In genomic region chr20:3796477-3797225, GRCh38 we compare ENCODE assay signal across 8 cellular contexts. TPM values are rescaled to one million over a fixed set of nuclear protein-coding genes. Genes with fewer than 3 reads are reported as not detected.
A peak's percentile ranks its signal among the peaks of the same experiment; 100 is the strongest.
DNase-seq lines count a peak whose midpoint lies in the region; ATAC-seq and TF ChIP-seq lines count a peak whose summit lies in the region.

No MANE protein-coding gene starts in this region.

- peak overlapping the region; percentile 98 for H3K27ac ChIP-seq in colonic mucosa

- no peaks in the 10 kb centered on the region for H3K27me3 Mint-ChIP-seq in natural killer cell treated with Interleukin-12 subunit alpha and Interleukin-12 subunit beta and Interleukin-15 and Interleukin-18, amount 100 ng/mL, for 72 hours

- no peaks in the 10 kb centered on the region for H3K9me3 Mint-ChIP-seq in natural killer cell treated with Interleukin-12 subunit alpha and Interleukin-12 subunit beta and Interleukin-15 and Interleukin-18, amount 100 ng/mL, for 72 hours

- H3K36me3 Mint-ChIP-seq in natural killer cell treated with Interleukin-12 subunit alpha and Interleukin-12 subunit beta and Interleukin-15 and Interleukin-18, amount 100 ng/mL, for 72 hours = no peaks in the 10 kb centered on the region

- peak; percentile 0 to 1 for ATAC-seq in natural killer cell treated with Interleukin-12 subunit alpha and Interleukin-12 subunit beta and Interleukin-15 and Interleukin-18, amount 100 ng/mL, for 72 hours
- ATAC-seq in GM18517 (IDR thresholded peaks at IDR 0.05; ENCODE audit: unreplicated experiment) = no peak
- no peak for ATAC-seq in GM21390 (IDR thresholded peaks at IDR 0.05; ENCODE audit: unreplicated experiment)
- no peak for ATAC-seq in HG02852 (IDR thresholded peaks at IDR 0.05; ENCODE audit: unreplicated experiment)

- peaks cover 21% of the 10 kb centered on the region for H3K4me1 ChIP-seq in colonic mucosa

- intact Hi-C loops in colonic mucosa (cut with DNase I) = no loop called here

- peak overlapping the region; percentile 92 to 99 for H3K27ac Mint-ChIP-seq in natural killer cell treated with Interleukin-12 subunit alpha and Interleukin-12 subunit beta and Interleukin-15 and Interleukin-18, amount 100 ng/mL, for 72 hours

- H3K36me3 ChIP-seq in colonic mucosa = peaks cover 7% of the 10 kb centered on the region

- H3K4me3 Mint-ChIP-seq in natural killer cell treated with Interleukin-12 subunit alpha and Interleukin-12 subunit beta and Interleukin-15 and Interleukin-18, amount 100 ng/mL, for 72 hours = peak overlapping the region; percentile 92

- H3K9me3 ChIP-seq in colonic mucosa = no peaks in the 10 kb centered on the region

- H3K4me1 Mint-ChIP-seq in natural killer cell treated with Interleukin-12 subunit alpha and Interleukin-12 subunit beta and Interleukin-15 and Interleukin-18, amount 100 ng/mL, for 72 hours (ENCODE audit: low read depth in 2 of 2) = peaks cover 31 to 35% of the 10 kb centered on the region in 2 donors

- H3K4me3 ChIP-seq in LNCaP clone FGC (ENCODE audit: low read depth, low read length) = peak overlapping the region; percentile 76
- H3K4me3 ChIP-seq in colonic mucosa = peak overlapping the region; percentile 84

- H3K9ac ChIP-seq in colonic mucosa (ENCODE audit: low read depth in 2 of 2, low read length in 2 of 2) = peak overlapping the region; percentile 56 to 74

- no peaks in the 10 kb centered on the region for H3K27me3 ChIP-seq in colonic mucosa

- DNase-seq in NCI-H82 (lab: John Stamatoyannopoulos, UW) (peak; percentile 52), NCI-H82 treated with DMSO at 0.1 percent for 48 hours (lab: John Stamatoyannopoulos, UW; ENCODE audit: unreplicated experiment) (no peak), LNCaP clone FGC (ENCODE audit: low read depth) (no peak), colonic mucosa (no peak)
- no peak for DNase-seq in natural killer cell treated with Interleukin-12 subunit alpha and Interleukin-12 subunit beta and Interleukin-15 and Interleukin-18, amount 100 ng/mL, for 72 hours (ENCODE audit: low spot score)

- TF ChIP-seq CTCF in LNCaP clone FGC (IDR thresholded peaks at IDR 0.05; ENCODE audit: control insufficient read depth, extremely low read depth, insufficient read depth) (no peak), colonic mucosa (IDR thresholded peaks at IDR 0.05) (no peak)

RNA-seq across cellular contexts. Expression of gene CDC25B, which starts 0.5 kb away (rescaled TPM):
- total RNA-seq in colonic mucosa = 10 to 100 TPM; 41.9 to 65.5 TPM
- 10 to 100 TPM; 38.9 to 84.1 TPM for total RNA-seq in natural killer cell treated with Interleukin-12 subunit alpha and Interleukin-12 subunit beta and Interleukin-15 and Interleukin-18, amount 100 ng/mL, for 72 hours

RNA-seq across cellular contexts. Expression of gene CENPB, which starts 10.1 kb away (rescaled TPM):
- total RNA-seq in colonic mucosa = 10 to 100 TPM; 65.6 to 93.3 TPM
- 100 to 1,000 TPM in 1 of 2 donors, 10 to 100 TPM in 1; 75.4 to 118 TPM for total RNA-seq in natural killer cell treated with Interleukin-12 subunit alpha and Interleukin-12 subunit beta and Interleukin-15 and Interleukin-18, amount 100 ng/mL, for 72 hours

RNA-seq across cellular contexts. Expression of gene SPEF1, which starts 15.4 kb away (rescaled TPM):
- total RNA-seq in colonic mucosa = not detected
- under 1 TPM; 0.24 to 0.36 TPM for total RNA-seq in natural killer cell treated with Interleukin-12 subunit alpha and Interleukin-12 subunit beta and Interleukin-15 and Interleukin-18, amount 100 ng/mL, for 72 hours

RNA-seq across cellular contexts. Expression of gene AP5S1, which starts 23.7 kb away (rescaled TPM):
- 10 to 100 TPM; 11.7 to 20.2 TPM for total RNA-seq in colonic mucosa
- 10 to 100 TPM; 13.5 to 19.7 TPM for total RNA-seq in natural killer cell treated with Interleukin-12 subunit alpha and Interleukin-12 subunit beta and Interleukin-15 and Interleukin-18, amount 100 ng/mL, for 72 hours

RNA-seq across cellular contexts. Expression of gene ADISSP, which starts 29.1 kb away (rescaled TPM):
- 10 to 100 TPM; 20.6 to 37.7 TPM for total RNA-seq in colonic mucosa
- total RNA-seq in natural killer cell treated with Interleukin-12 subunit alpha and Interleukin-12 subunit beta and Interleukin-15 and Interleukin-18, amount 100 ng/mL, for 72 hours = 10 to 100 TPM; 29.5 to 89.2 TPM

Comparison
In these comparisons a context has a peak if more than half of its experiments do, and no peak if none do; other contexts are left out.
1. ATAC-seq: peak in natural killer cell treated with Interleukin-12 subunit alpha and Interleukin-12 subunit beta and Interleukin-15 and Interleukin-18, amount 100 ng/mL, for 72 hours (2 of 2); none in GM18517 (single experiment), GM21390 (single experiment) and HG02852 (single experiment).